In genomic region chr1:34977858-34978257, GRCh38 we compare ENCODE assay signal across 19 cellular contexts. TPM values are rescaled to one million over a fixed set of nuclear protein-coding genes. Genes with fewer than 3 reads are reported as not detected.
DNase-seq lines count a peak whose midpoint lies in the region; ATAC-seq and TF ChIP-seq lines count a peak whose summit lies in the region.
"Had no signal": no experiment of that assay in that cellular context is flagged by ENCODE, and none has a peak within 500 bp of the region (broad histone marks: within the 10 kb centered on the region; RNA-seq: fewer than 3 reads in every experiment).

No MANE protein-coding gene starts in this region.

- H3K4me3 ChIP-seq in HEK293 (ENCODE audit: low read depth, low read length): no peak overlapping the region
- H3K4me3 ChIP-seq in osteoblast (ENCODE audit: insufficient read depth, low read length): no peak overlapping the region
- H3K4me3 ChIP-seq: A549, cardiac muscle cell, dorsolateral prefrontal cortex, ovary, transverse colon had no signal

- no peak overlapping the region for H3K4me2 ChIP-seq in osteoblast (ENCODE audit: insufficient read depth, low read length)
- H3K4me2 ChIP-seq: A549, KMS-11 had no signal

- CTCF ChIA-PET in HEK293 (lab: Yijun Ruan, JAX) (no interaction called here), WTC11 (lab: Charles Lee) (no interaction called here)
- CTCF ChIA-PET in activated CD8-positive, alpha-beta T cell treated with anti-CD3 and anti-CD28 coated beads, Interleukin-2, amount 10 ng/mL, durations not matched to agents 7 days and 5 days (lab: Charles Lee): no interaction called here

- H3K36me3 ChIP-seq in HEK293 (ENCODE audit: control insufficient read depth in 2 of 2, insufficient read depth in 1 of 2, low read length in 2 of 2) (peaks cover 0 to 19% of the 10 kb centered on the region in 2 experiments; a peak in 1 of 3 replicates), osteoblast (ENCODE audit: insufficient read depth, low read length) (peaks cover 5% of the 10 kb centered on the region)
- H3K36me3 ChIP-seq: cardiac muscle cell, ovary, transverse colon had no signal

- no peaks in the 10 kb centered on the region for H3K4me1 ChIP-seq in HEK293 (ENCODE audit: control insufficient read depth, insufficient read depth, low read length)
- H3K4me1 ChIP-seq in osteoblast (ENCODE audit: insufficient read depth, low read length): no peaks in the 10 kb centered on the region
- H3K4me1 ChIP-seq: A549 had no signal

- H3K27me3 Mint-ChIP-seq in activated T-cell treated with anti-CD3 and anti-CD28 coated beads, Interleukin-2, amount 50 U/mL, for 72 hours (ENCODE audit: low read depth): no peaks in the 10 kb centered on the region
- H3K27me3 Mint-ChIP-seq in activated T-cell treated with anti-CD3 and anti-CD28 coated beads, Interleukin-2, amount 50 U/mL, for 4 hours (ENCODE audit: low read depth): no peaks in the 10 kb centered on the region
- H3K27me3 Mint-ChIP-seq in activated CD8-positive, alpha-beta T cell treated with anti-CD3 and anti-CD28 coated beads, Interleukin-2, amount 10 ng/mL, durations not matched to agents 7 days and 5 days (ENCODE audit: low read depth): no peaks in the 10 kb centered on the region
- H3K27me3 Mint-ChIP-seq in WTC11 (ENCODE audit: low read depth): no peaks in the 10 kb centered on the region

- H3K9me3 ChIP-seq in HEK293 (ENCODE audit: control insufficient read depth, insufficient read depth, low read depth, low read length) (no peaks in the 10 kb centered on the region), osteoblast (ENCODE audit: low read depth, low read length) (no peaks in the 10 kb centered on the region)
- H3K9me3 ChIP-seq: A549, ovary, transverse colon had no signal

- H3K9me3 Mint-ChIP-seq in activated T-cell treated with anti-CD3 and anti-CD28 coated beads, Interleukin-2, amount 50 U/mL, for 72 hours: no peaks in the 10 kb centered on the region
- H3K9me3 Mint-ChIP-seq in activated T-cell treated with anti-CD3 and anti-CD28 coated beads, Interleukin-2, amount 50 U/mL, for 4 hours: no peaks in the 10 kb centered on the region
- H3K9me3 Mint-ChIP-seq in activated CD8-positive, alpha-beta T cell treated with anti-CD3 and anti-CD28 coated beads, Interleukin-2, amount 10 ng/mL, durations not matched to agents 7 days and 5 days (ENCODE audit: insufficient read depth): no peaks in the 10 kb centered on the region
- no peaks in the 10 kb centered on the region for H3K9me3 Mint-ChIP-seq in WTC11

- no peak overlapping the region for H3K27ac Mint-ChIP-seq in activated T-cell treated with anti-CD3 and anti-CD28 coated beads, Interleukin-2, amount 50 U/mL, for 72 hours
- H3K27ac Mint-ChIP-seq in activated CD8-positive, alpha-beta T cell treated with anti-CD3 and anti-CD28 coated beads, Interleukin-2, amount 10 ng/mL, durations not matched to agents 7 days and 5 days: peak overlapping the region; percentile 36
- H3K27ac Mint-ChIP-seq in WTC11: no peak overlapping the region

- peaks cover 8% of the 10 kb centered on the region for H3K79me2 ChIP-seq in osteoblast (ENCODE audit: insufficient read depth, low read length)

- no peak overlapping the region for H3K4me3 Mint-ChIP-seq in activated T-cell treated with anti-CD3 and anti-CD28 coated beads, Interleukin-2, amount 50 U/mL, for 72 hours
- no peak overlapping the region for H3K4me3 Mint-ChIP-seq in activated T-cell treated with anti-CD3 and anti-CD28 coated beads, Interleukin-2, amount 50 U/mL, for 4 hours
- H3K4me3 Mint-ChIP-seq in activated CD8-positive, alpha-beta T cell treated with anti-CD3 and anti-CD28 coated beads, Interleukin-2, amount 10 ng/mL, durations not matched to agents 7 days and 5 days: no peak overlapping the region
- no peak overlapping the region for H3K4me3 Mint-ChIP-seq in WTC11

- DNase-seq in activated T-cell treated with anti-CD3 and anti-CD28 coated beads, Interleukin-2, amount 50 U/mL, for 72 hours: no peak
- DNase-seq in activated T-cell treated with anti-CD3 and anti-CD28 coated beads, Interleukin-2, amount 50 U/mL, for 4 hours: no peak
- DNase-seq in activated CD8-positive, alpha-beta T cell treated with anti-CD3 and anti-CD28 coated beads, Interleukin-2, amount 10 ng/mL, durations not matched to agents 7 days and 5 days: no peak
- DNase-seq in osteoblast (ENCODE audit: insufficient read length, low spot score, missing footprints): peak; percentile 78
- DNase-seq in retina: no peak
- no peak for DNase-seq in WTC11 (ENCODE audit: low spot score)
- DNase-seq: activated effector memory CD4-positive, alpha-beta T cell treated with Interleukin-2 at 50 U/mL for 16 hours; anterior cingulate cortex; NCI-H187 treated with DMSO at 0.1 percent for 48 hours; ovary; right cardiac atrium; transverse colon had no signal

- POLR2A ChIA-PET in HEK293 (lab: Yijun Ruan, JAX) (interaction anchor here (2.0 kb wide), 1 partner anchor 118 kb away, joined by 5 read pairs; the partner anchor contains the start of gene SMIM12), WTC11 (lab: Charles Lee) (no interaction called here)
- POLR2A ChIA-PET in activated CD8-positive, alpha-beta T cell treated with anti-CD3 and anti-CD28 coated beads, Interleukin-2, amount 10 ng/mL, durations not matched to agents 7 days and 5 days (lab: Charles Lee): no interaction called here

- H4K20me1 ChIP-seq in osteoblast (ENCODE audit: insufficient read depth, low read length): peaks cover 7% of the 10 kb centered on the region

- peak; percentile 7 to 24 for ATAC-seq in activated T-cell treated with anti-CD3 and anti-CD28 coated beads, Interleukin-2, amount 50 U/mL, for 72 hours (replicated peaks in 1 of 2)
- ATAC-seq in activated T-cell treated with anti-CD3 and anti-CD28 coated beads, Interleukin-2, amount 50 U/mL, for 4 hours: no peak
- no peak for ATAC-seq in activated CD8-positive, alpha-beta T cell treated with anti-CD3 and anti-CD28 coated beads, Interleukin-2, amount 10 ng/mL, durations not matched to agents 7 days and 5 days
- ATAC-seq in GM18907 (IDR thresholded peaks at IDR 0.05; ENCODE audit: unreplicated experiment) (no peak), WTC11 (no peak)
- ATAC-seq: A549, Right ventricle myocardium inferior had no signal

- H3K36me3 Mint-ChIP-seq in activated T-cell treated with anti-CD3 and anti-CD28 coated beads, Interleukin-2, amount 50 U/mL, for 72 hours (ENCODE audit: insufficient read depth in 2 of 2): peaks cover 3 to 4% of the 10 kb centered on the region in 2 donors
- peaks cover 12% of the 10 kb centered on the region for H3K36me3 Mint-ChIP-seq in activated T-cell treated with anti-CD3 and anti-CD28 coated beads, Interleukin-2, amount 50 U/mL, for 4 hours (ENCODE audit: insufficient read depth)
- peaks cover 27% of the 10 kb centered on the region for H3K36me3 Mint-ChIP-seq in activated CD8-positive, alpha-beta T cell treated with anti-CD3 and anti-CD28 coated beads, Interleukin-2, amount 10 ng/mL, durations not matched to agents 7 days and 5 days (ENCODE audit: low read depth)
- no peaks in the 10 kb centered on the region for H3K36me3 Mint-ChIP-seq in WTC11

- no peak for TF ChIP-seq CTCF in HEK293 (tag by site-specific recombination; IDR thresholded peaks at IDR 0.05)
- TF ChIP-seq CTCF in osteoblast (IDR thresholded peaks at IDR 0.05; ENCODE audit: extremely low read depth, low read depth, low read length): no peak
- no peak for TF ChIP-seq CTCF in WTC11 (IDR thresholded peaks at IDR 0.05)

- no peaks in the 10 kb centered on the region for H3K27me3 ChIP-seq in osteoblast (ENCODE audit: insufficient read depth, low read length)
- H3K27me3 ChIP-seq: cardiac muscle cell, dorsolateral prefrontal cortex, ovary, transverse colon had no signal

- H3K27ac ChIP-seq in HEK293 (ENCODE audit: extremely low read depth, low read depth, low read length): no peak overlapping the region
- no peak overlapping the region for H3K27ac ChIP-seq in osteoblast (ENCODE audit: low read depth, low read length)
- H3K27ac ChIP-seq: A549, cardiac muscle cell, KMS-11, ovary, transverse colon had no signal

- no peak overlapping the region for H2AFZ ChIP-seq in osteoblast (ENCODE audit: low read length)

- peaks cover 5% of the 10 kb centered on the region for H3K4me1 Mint-ChIP-seq in activated T-cell treated with anti-CD3 and anti-CD28 coated beads, Interleukin-2, amount 50 U/mL, for 72 hours (ENCODE audit: low read depth)
- H3K4me1 Mint-ChIP-seq in activated T-cell treated with anti-CD3 and anti-CD28 coated beads, Interleukin-2, amount 50 U/mL, for 4 hours (ENCODE audit: low read depth): peaks cover 20% of the 10 kb centered on the region
- peaks cover 11% of the 10 kb centered on the region for H3K4me1 Mint-ChIP-seq in activated CD8-positive, alpha-beta T cell treated with anti-CD3 and anti-CD28 coated beads, Interleukin-2, amount 10 ng/mL, durations not matched to agents 7 days and 5 days (ENCODE audit: low read depth)
- H3K4me1 Mint-ChIP-seq in WTC11: peaks cover 13% of the 10 kb centered on the region

TF ChIP-seq in HEK293, 187 proteins besides CTCF, POLR2A, EP300 and RAD21:
- no peak for TF ChIP-seq ZNF660 (tag by site-specific recombination; IDR thresholded peaks at IDR 0.05)
- TF ChIP-seq ZNF335 (tag by site-specific recombination; conservative IDR thresholded peaks at IDR 0.05): peak; percentile 82

RNA-seq across cellular contexts. Expression of gene TMEM35B, which starts 7.3 kb away (rescaled TPM):
- 10 to 100 TPM; 27.1 to 29.8 TPM for total RNA-seq in activated T-cell treated with anti-CD3 and anti-CD28 coated beads, Interleukin-2, amount 50 U/mL, for 72 hours
- total RNA-seq in activated T-cell treated with anti-CD3 and anti-CD28 coated beads, Interleukin-2, amount 50 U/mL, for 4 hours: 10 to 100 TPM; 14.9 to 17.4 (median 16.4) TPM
- total RNA-seq in activated CD8-positive, alpha-beta T cell treated with anti-CD3 and anti-CD28 coated beads, Interleukin-2, amount 10 ng/mL, durations not matched to agents 7 days and 5 days: 10 to 100 TPM; 24.8 to 26.7 TPM
- total RNA-seq in osteoblast (22.1 and 23.0 TPM in 2 replicates), WTC11 (2021) (8.7 to 11.0 TPM (median 10.6 TPM) in 3 replicates)

RNA-seq across cellular contexts. Expression of gene DLGAP3, which starts 48.4 kb away (rescaled TPM):
- total RNA-seq in activated T-cell treated with anti-CD3 and anti-CD28 coated beads, Interleukin-2, amount 50 U/mL, for 72 hours: 1 to 10 TPM; 1.4 to 1.8 TPM
- total RNA-seq in activated T-cell treated with anti-CD3 and anti-CD28 coated beads, Interleukin-2, amount 50 U/mL, for 4 hours: 1 to 10 TPM in 2 of 3 donors, under 1 TPM in 1; 0.98 to 1.5 (median 1.0) TPM
- under 1 TPM; 0.29 to 0.39 TPM for total RNA-seq in activated CD8-positive, alpha-beta T cell treated with anti-CD3 and anti-CD28 coated beads, Interleukin-2, amount 10 ng/mL, durations not matched to agents 7 days and 5 days
- total RNA-seq in osteoblast (under 0.01 TPM in 1 of 2 replicates, not detected in the other), WTC11 (2021) (8.2 to 11.3 TPM (median 9.7 TPM) in 3 replicates)

RNA-seq across cellular contexts. Expression of gene ZMYM6, which starts 53.9 kb away (rescaled TPM):
- 10 to 100 TPM; 35.7 to 36.8 TPM for total RNA-seq in activated T-cell treated with anti-CD3 and anti-CD28 coated beads, Interleukin-2, amount 50 U/mL, for 72 hours
- 10 to 100 TPM; 18.8 to 23.7 (median 20.6) TPM for total RNA-seq in activated T-cell treated with anti-CD3 and anti-CD28 coated beads, Interleukin-2, amount 50 U/mL, for 4 hours
- total RNA-seq in activated CD8-positive, alpha-beta T cell treated with anti-CD3 and anti-CD28 coated beads, Interleukin-2, amount 10 ng/mL, durations not matched to agents 7 days and 5 days: 10 to 100 TPM; 15.2 to 19.2 TPM
- total RNA-seq in osteoblast (27.9 and 29.8 TPM in 2 replicates), WTC11 (2021) (12.5 to 16.5 TPM (median 13.8 TPM) in 3 replicates)

Comparison
In these comparisons a context has a peak if more than half of its experiments do, and no peak if none do; other contexts are left out.
1. ATAC-seq: peak in activated T-cell treated with anti-CD3 and anti-CD28 coated beads, Interleukin-2, amount 50 U/mL, for 72 hours (2 of 2); none in activated T-cell treated with anti-CD3 and anti-CD28 coated beads, Interleukin-2, amount 50 U/mL, for 4 hours (0 of 2), activated CD8-positive, alpha-beta T cell treated with anti-CD3 and anti-CD28 coated beads, Interleukin-2, amount 10 ng/mL, durations not matched to agents 7 days and 5 days (single experiment), GM18907 (single experiment) and WTC11 (single experiment).